ENCODE assay signal across 8 cellular contexts in the genomic region with DNA sequence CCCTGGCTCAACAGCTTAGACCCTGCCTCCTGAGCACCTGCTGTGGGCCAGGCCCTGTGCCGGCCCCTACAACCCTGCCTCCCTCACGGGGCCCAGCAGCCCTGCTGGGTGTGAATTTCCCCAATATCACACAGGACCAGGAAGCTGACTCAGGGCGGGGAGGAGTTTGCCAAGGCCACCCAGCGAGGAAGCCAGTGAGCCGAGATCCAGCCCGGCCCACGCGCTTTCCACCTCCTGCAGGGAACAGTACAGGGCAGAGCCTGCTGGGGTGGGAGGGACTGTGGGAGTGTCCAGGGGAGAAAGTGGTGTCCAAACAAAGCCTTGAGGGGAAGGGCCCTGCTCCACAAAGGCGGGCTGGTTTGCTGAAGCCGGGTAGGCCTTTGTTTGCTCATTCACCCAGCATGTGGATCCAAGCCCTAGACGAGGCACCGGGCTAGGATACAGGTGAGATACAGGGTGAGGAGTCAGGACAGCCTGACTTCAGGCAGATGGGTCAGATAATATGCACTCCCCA. TPM values are rescaled to one million over a fixed set of nuclear protein-coding genes. Genes with fewer than 3 reads are reported as not detected.
DNase-seq lines count a peak whose midpoint lies in the region; ATAC-seq, FAIRE-seq and TF ChIP-seq lines count a peak whose summit lies in the region.

No MANE protein-coding gene starts in this region.

- H2BK12ac ChIP-seq in mesenchymal stem cell (ENCODE audit: low read length in 2 of 2) = peak overlapping the region; percentile 45 to 97

- peak overlapping the region; percentile 73 for H2BK15ac ChIP-seq in mesenchymal stem cell (ENCODE audit: low read depth, poor library complexity, severe bottlenecking)

- no TSS peak for BruUV-seq in PC-3 (replicated peaks; lab: Mats Ljungman, UMichigan)

- intact Hi-C loops in PC-3 (cut with micrococcal nuclease) = loop anchor here (5.0 kb wide), 1 partner anchor 40 kb away; no protein-coding TSS in a partner anchor
- intact Hi-C loops in transverse colon (cut with DNase I; ENCODE audit: low total_unique reads) = no loop called here

- TF ChIP-seq EP300 in transverse colon (IDR thresholded peaks at IDR 0.05; ENCODE audit: low read depth) = no peak

- H3K36me3 ChIP-seq in PC-3 (ENCODE audit: low read depth, low read length) (no peaks in the 10 kb centered on the region), endodermal cell (ENCODE audit: control insufficient read depth, insufficient read depth, low read length) (no peaks in the 10 kb centered on the region), mesenchymal stem cell (ENCODE audit: control insufficient read depth in 1 of 2, insufficient read depth in 2 of 2, low read depth in 1 of 2, low read length in 2 of 2) (no peaks in the 10 kb centered on the region), transverse colon (no peaks in the 10 kb centered on the region)

- peaks cover 3% of the 10 kb centered on the region for H3K27me3 Mint-ChIP-seq in endodermal cell (ENCODE audit: insufficient read depth)

- H3K4me1 ChIP-seq in PC-3 (ENCODE audit: insufficient read depth, low read length) = peaks cover 45% of the 10 kb centered on the region
- no peaks in the 10 kb centered on the region for H3K4me1 ChIP-seq in endodermal cell (ENCODE audit: control insufficient read depth, insufficient read depth, low read length)
- peaks cover 63% of the 10 kb centered on the region for H3K4me1 ChIP-seq in mesenchymal stem cell (ENCODE audit: control insufficient read depth, insufficient read depth, low read depth, low read length)
- H3K4me1 ChIP-seq in transverse colon = peaks cover 0 to 31% (median 17%) of the 10 kb centered on the region in 4 donors

- peak overlapping the region; percentile 76 for H2BK120ac ChIP-seq in mesenchymal stem cell (ENCODE audit: low read depth, low read length)

- no peak overlapping the region for H3K23ac ChIP-seq in mesenchymal stem cell (ENCODE audit: low read length in 2 of 2)

- 48 to 53% methylated on average over 10 to 12 of the region's 12 CpGs for WGBS in endodermal cell (ENCODE audit: insufficient coverage in 1 of 2, insufficient read length in 1 of 2), 2 experiments
- WGBS in mesenchymal stem cell = 13% methylated on average over 12 of the region's 12 CpGs
- WGBS in transverse colon (ENCODE audit: low coverage in 1 of 2), 2 donors = 20 to 33% methylated on average over 6 to 12 of the region's 12 CpGs

- H4K20me1 ChIP-seq in PC-3 (ENCODE audit: low read length) = no peaks in the 10 kb centered on the region

- H4K8ac ChIP-seq in mesenchymal stem cell (ENCODE audit: low read length) = peak overlapping the region; percentile 83

- H3K4me3 ChIP-seq in PC-3 (ENCODE audit: low read length) (no peak overlapping the region), endodermal cell (ENCODE audit: low read length) (no peak overlapping the region), mesenchymal stem cell (ENCODE audit: insufficient read depth in 1 of 2, low read depth in 1 of 2, low read length in 2 of 2) (no peak overlapping the region), transverse colon (no peak overlapping the region)

- no peak for TF ChIP-seq CTCF in PC-3 (conservative IDR thresholded peaks at IDR 0.05; ENCODE audit: low read depth, low read length)
- TF ChIP-seq CTCF in endodermal cell (conservative IDR thresholded peaks at IDR 0.05) = no peak
- TF ChIP-seq CTCF in transverse colon (IDR thresholded peaks at IDR 0.05) = no peak

- peak; percentile 89 for ATAC-seq in PC-3
- ATAC-seq in HG02798 (IDR thresholded peaks at IDR 0.05; ENCODE audit: poor library complexity, unreplicated experiment) = no peak
- no peak for ATAC-seq in GM19395 (IDR thresholded peaks at IDR 0.05; ENCODE audit: unreplicated experiment)

- POLR2A ChIA-PET in PC-3 (lab: Charles Lee; ENCODE audit: unreplicated experiment) = no interaction called here

- peak overlapping the region; percentile 81 for H3K27ac ChIP-seq in PC-3 (ENCODE audit: low read length)
- H3K27ac ChIP-seq in endodermal cell (ENCODE audit: low read depth, low read length) = no peak overlapping the region
- peak overlapping the region; percentile 94 for H3K27ac ChIP-seq in mesenchymal stem cell (ENCODE audit: low read length, poor library complexity, severe bottlenecking)
- H3K27ac ChIP-seq in transverse colon = peak overlapping the region; percentile 45 to 57 (median 50)

- H3K79me1 ChIP-seq in mesenchymal stem cell (replicated peaks; ENCODE audit: low read length, poor library complexity, severe bottlenecking) = no peaks in the 10 kb centered on the region

- H3K27me3 ChIP-seq in PC-3 (ENCODE audit: low read length) (no peaks in the 10 kb centered on the region), endodermal cell (ENCODE audit: control insufficient read depth, insufficient read depth, low read length, poor library complexity, severe bottlenecking) (no peaks in the 10 kb centered on the region), mesenchymal stem cell (ENCODE audit: control insufficient read depth in 1 of 2, insufficient read depth in 1 of 2, low read length in 2 of 2) (peaks cover 0 to 38% of the 10 kb centered on the region in 2 experiments), transverse colon (no peaks in the 10 kb centered on the region)

- peak overlapping the region; percentile 66 to 85 for H3K18ac ChIP-seq in mesenchymal stem cell (ENCODE audit: low read depth in 1 of 2, low read length in 2 of 2)

- peak overlapping the region; percentile 33 for H3K4me2 ChIP-seq in PC-3 (ENCODE audit: low read length)
- no peak overlapping the region for H3K4me2 ChIP-seq in mesenchymal stem cell (ENCODE audit: low read length, poor library complexity, severe bottlenecking)

- no peak overlapping the region for H3K4me3 Mint-ChIP-seq in endodermal cell

- no peaks in the 10 kb centered on the region for H3K79me2 ChIP-seq in PC-3 (ENCODE audit: low read length)

- H3K4me1 Mint-ChIP-seq in endodermal cell = peaks cover 23% of the 10 kb centered on the region

- in situ Hi-C loops in transverse colon (cut with MboI; ENCODE audit: low pct_ligation_motif_present in 1 of 4, low pct_unique_long_range_greater_than_20kb in 1 of 4, low sequenced_read_pairs in 3 of 4) = no loop called here

- peak overlapping the region; percentile 83 for H2AK5ac ChIP-seq in mesenchymal stem cell (ENCODE audit: low read length, severe bottlenecking)

- H3K36me3 Mint-ChIP-seq in endodermal cell (ENCODE audit: low read depth) = no peaks in the 10 kb centered on the region

- H3K9me3 ChIP-seq in PC-3 (ENCODE audit: low read length) = no peaks in the 10 kb centered on the region
- H3K9me3 ChIP-seq in endodermal cell (ENCODE audit: control insufficient read depth, low read length) = no peaks in the 10 kb centered on the region
- no peaks in the 10 kb centered on the region for H3K9me3 ChIP-seq in mesenchymal stem cell (ENCODE audit: control insufficient read depth, low read length)
- no peaks in the 10 kb centered on the region for H3K9me3 ChIP-seq in transverse colon

- H2AFZ ChIP-seq in PC-3 (ENCODE audit: low read length) (peak overlapping the region; percentile 43; the same call in 1 of the 2 replicates), mesenchymal stem cell (ENCODE audit: low read depth, low read length) (no peak overlapping the region)

- H3F3A ChIP-seq in PC-3 (ENCODE audit: low read length, unreplicated experiment) = no peaks in the 10 kb centered on the region

- peak overlapping the region; percentile 93 for H2BK5ac ChIP-seq in mesenchymal stem cell (ENCODE audit: low read depth, low read length, poor library complexity, severe bottlenecking)

- TF ChIP-seq POLR2A in transverse colon (IDR thresholded peaks at IDR 0.05) = peak; percentile 38
- no peak for TF ChIP-seq POLR2A in GM12891 (IDR thresholded peaks at IDR 0.05; ENCODE audit: low read depth, low read length)

- no peaks in the 10 kb centered on the region for H3K9me3 Mint-ChIP-seq in endodermal cell

- H3K9me2 ChIP-seq in PC-3 (replicated peaks; ENCODE audit: low read length) = no peaks in the 10 kb centered on the region

- H3K4ac ChIP-seq in mesenchymal stem cell (ENCODE audit: low read depth in 1 of 2, low read length in 2 of 2) = peak overlapping the region; percentile 1 to 47

- H4K91ac ChIP-seq in mesenchymal stem cell (ENCODE audit: low read length) = peak overlapping the region; percentile 90

- CTCF ChIA-PET in PC-3 (lab: Charles Lee) = no interaction called here

- H3K14ac ChIP-seq in mesenchymal stem cell (ENCODE audit: low read length in 2 of 2) = no peak overlapping the region

- peak overlapping the region; percentile 89 for H3K27ac Mint-ChIP-seq in endodermal cell

- peak; percentile 32 for DNase-seq in GOT3 (lab: John Stamatoyannopoulos, UW)
- peak; percentile 87 for DNase-seq in PC-3
- peak; percentile 95 for DNase-seq in endodermal cell
- DNase-seq in mesenchymal stem cell = peak; percentile 91
- peak; percentile 80 for DNase-seq in transverse colon
- DNase-seq in GM12891 (ENCODE audit: insufficient read length, low spot score) = no peak

- FAIRE-seq in GM12891 (lab: Jason Lieb, UNC) = no peak

- 0 out of 2 replicates have a peak overlapping the region, but pooled peaks have one; percentile 39 for H3K9ac ChIP-seq in PC-3 (ENCODE audit: low read length)
- no peak overlapping the region for H3K9ac ChIP-seq in endodermal cell (ENCODE audit: extremely low read depth, low read length, poor library complexity, severe bottlenecking)
- H3K9ac ChIP-seq in mesenchymal stem cell (ENCODE audit: low read length) = no peak overlapping the region

TF ChIP-seq in GM12891, 5 proteins besides CTCF, POLR2A, EP300 and RAD21:
- no peak for TF ChIP-seq TAF1 (IDR thresholded peaks at IDR 0.05; ENCODE audit: low read depth, low read length)

RNA-seq across cellular contexts. Expression of a gene that starts 26.8 kb away (rescaled TPM):
- total RNA-seq in PC-3 (2014; rRNA removed) (1,363 and 1,371 TPM in 2 replicates), endodermal cell (1,000 to 10,000 TPM; 2,218 to 2,701 TPM), transverse colon (1,000 to 10,000 TPM in 3 of 4 donors, 100 to 1,000 TPM in 1; 909 to 2,069 (median 1,420) TPM)
- 2,540 TPM for polyA plus RNA-seq in endodermal cell (2013, experiment 1 of 2)
- 2,353 TPM for polyA plus RNA-seq in endodermal cell (2013, experiment 2 of 2)
- polyA plus RNA-seq in mesenchymal stem cell (2013, experiment 1 of 2) = 1,826 TPM
- 1,787 TPM for polyA plus RNA-seq in mesenchymal stem cell (2013, experiment 2 of 2)
- 5,515 TPM for polyA plus RNA-seq in GM12891 (2012; ENCODE audit: low read depth, missing spikeins)

RNA-seq across cellular contexts. Expression of a gene that starts 47.8 kb away (rescaled TPM):
- 29.7 and 33.1 TPM in 2 replicates for total RNA-seq in PC-3 (2014; rRNA removed)
- 10 to 100 TPM in 1 of 2 donors, 1 to 10 TPM in 1; 5.9 to 10.4 TPM for total RNA-seq in endodermal cell
- polyA plus RNA-seq in endodermal cell (2013, experiment 1 of 2) = 3.5 TPM
- 3.3 TPM for polyA plus RNA-seq in endodermal cell (2013, experiment 2 of 2)
- 3.4 TPM for polyA plus RNA-seq in mesenchymal stem cell (2013, experiment 1 of 2)
- polyA plus RNA-seq in mesenchymal stem cell (2013, experiment 2 of 2) = 3.6 TPM
- 1 to 10 TPM; 2.7 to 7.5 (median 4.0) TPM for total RNA-seq in transverse colon
- 1.1 TPM for polyA plus RNA-seq in GM12891 (2012; ENCODE audit: low read depth, missing spikeins)

RNA-seq across cellular contexts. Expression of a gene that starts 57.2 kb away (rescaled TPM):
- total RNA-seq in PC-3 (2014; rRNA removed) = 7.8 and 9.0 TPM in 2 replicates
- 10 to 100 TPM; 19.0 to 36.3 TPM for total RNA-seq in endodermal cell
- polyA plus RNA-seq in endodermal cell (2013, experiment 1 of 2) = 32.9 TPM
- polyA plus RNA-seq in endodermal cell (2013, experiment 2 of 2) = 28.3 TPM
- polyA plus RNA-seq in mesenchymal stem cell (2013, experiment 1 of 2) = 22.3 TPM
- 22.9 TPM for polyA plus RNA-seq in mesenchymal stem cell (2013, experiment 2 of 2)
- total RNA-seq in transverse colon = 10 to 100 TPM in 1 of 4 donors, 1 to 10 TPM in 3; 6.7 to 10.5 (median 8.0) TPM
- 4.9 TPM for polyA plus RNA-seq in GM12891 (2012; ENCODE audit: low read depth, missing spikeins)
